13 cellular contexts compared by ENCODE assay signal in the genomic region with DNA sequence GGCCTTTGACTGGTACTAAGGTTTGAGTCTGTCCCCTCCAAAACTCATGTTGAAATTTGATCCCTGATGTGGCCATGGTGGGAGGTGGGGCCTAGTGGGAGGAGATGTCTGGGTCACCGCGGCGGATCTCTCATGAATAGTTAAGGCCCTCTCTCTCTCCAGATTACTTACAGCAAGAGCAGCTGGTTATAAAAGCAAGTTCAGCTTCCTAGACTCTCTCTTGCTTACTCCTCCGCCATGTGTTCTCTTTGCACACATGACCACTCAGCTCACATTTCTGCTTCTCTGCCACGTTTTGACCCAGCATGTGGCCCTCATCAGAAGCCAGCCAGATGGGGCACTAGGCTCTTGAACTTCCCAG. TPM values are rescaled to one million over a fixed set of nuclear protein-coding genes. Genes with fewer than 3 reads are reported as not detected.
DNase-seq lines count a peak whose midpoint lies in the region; ATAC-seq, FAIRE-seq and TF ChIP-seq lines count a peak whose summit lies in the region.
"Had no signal": no experiment of that assay in that cellular context is flagged by ENCODE, and none has a peak within 500 bp of the region (broad histone marks: within the 10 kb centered on the region; RNA-seq: fewer than 3 reads in every experiment).

No MANE protein-coding gene starts in this region.

- H3K4me3 ChIP-seq in left ventricle myocardium inferior (no peak overlapping the region), astrocyte (ENCODE audit: insufficient read depth, low read depth, low read length) (no peak overlapping the region), mesenchymal stem cell (ENCODE audit: insufficient read depth in 1 of 2, low read depth in 1 of 2, low read length in 2 of 2) (no peak overlapping the region)
- H3K4me3 ChIP-seq: GM23248 had no signal

- H3K27ac ChIP-seq in left ventricle myocardium inferior (replicated peaks): no peak overlapping the region
- H3K27ac ChIP-seq in astrocyte (ENCODE audit: low read depth, low read length): no peak overlapping the region
- no peak overlapping the region for H3K27ac ChIP-seq in mesenchymal stem cell (ENCODE audit: low read length, poor library complexity, severe bottlenecking)
- no peak overlapping the region for H3K27ac ChIP-seq in CD4-positive, alpha-beta T cell (ENCODE audit: low read depth, low read length)
- H3K27ac ChIP-seq: brain microvascular endothelial cell, GM23248 had no signal

- WGBS in mesenchymal stem cell: 32% methylated on average over 5 of the region's 5 CpGs

- no peak overlapping the region for H3K23ac ChIP-seq in mesenchymal stem cell (ENCODE audit: low read length in 2 of 2)

- H3K36me3 ChIP-seq in left ventricle myocardium inferior: no peaks in the 10 kb centered on the region
- H3K36me3 ChIP-seq in astrocyte (ENCODE audit: insufficient read depth, low read length): no peaks in the 10 kb centered on the region
- H3K36me3 ChIP-seq in mesenchymal stem cell (ENCODE audit: control insufficient read depth in 1 of 2, insufficient read depth in 2 of 2, low read depth in 1 of 2, low read length in 2 of 2): no peaks in the 10 kb centered on the region
- H3K36me3 ChIP-seq: brain microvascular endothelial cell had no signal

- H3K4me1 Mint-ChIP-seq in astrocyte (ENCODE audit: low read depth, unreplicated experiment): peaks cover 7% of the 10 kb centered on the region
- H3K4me1 Mint-ChIP-seq in CD4-positive, alpha-beta T cell (ENCODE audit: low read depth): peaks cover 29% of the 10 kb centered on the region

- H2BK15ac ChIP-seq in mesenchymal stem cell (ENCODE audit: low read depth, poor library complexity, severe bottlenecking): no peak overlapping the region

- no peak overlapping the region for H3K4ac ChIP-seq in mesenchymal stem cell (ENCODE audit: low read depth in 1 of 2, low read length in 2 of 2)

- no peak for ATAC-seq in HG03442 (IDR thresholded peaks at IDR 0.05; ENCODE audit: unreplicated experiment)
- no peak for ATAC-seq in CD4-positive, alpha-beta T cell (ENCODE audit: poor library complexity)
- no peak for ATAC-seq in HG02970 (IDR thresholded peaks at IDR 0.05; ENCODE audit: low FRiP score, unreplicated experiment)
- ATAC-seq: left ventricle myocardium superior had no signal

- no peak overlapping the region for H2BK120ac ChIP-seq in mesenchymal stem cell (ENCODE audit: low read depth, low read length)

- no peak for TF ChIP-seq CTCF in left ventricle myocardium inferior (IDR thresholded peaks at IDR 0.05; ENCODE audit: borderline replicate concordance)
- TF ChIP-seq CTCF in astrocyte (IDR thresholded peaks at IDR 0.05; ENCODE audit: insufficient read depth, low read depth, low read length): no peak
- TF ChIP-seq CTCF in CD4-positive, alpha-beta T cell (IDR thresholded peaks at IDR 0.05): no peak

- no peak overlapping the region for H3K14ac ChIP-seq in mesenchymal stem cell (ENCODE audit: low read length in 2 of 2)

- peaks cover 5% of the 10 kb centered on the region for H3K9me3 Mint-ChIP-seq in astrocyte (ENCODE audit: unreplicated experiment)
- peaks cover 4% of the 10 kb centered on the region for H3K9me3 Mint-ChIP-seq in CD4-positive, alpha-beta T cell

- H3K27me3 ChIP-seq in left ventricle myocardium inferior (ENCODE audit: low read depth) (no peaks in the 10 kb centered on the region), astrocyte (ENCODE audit: insufficient read depth, low read length) (peaks cover 16% of the 10 kb centered on the region), mesenchymal stem cell (ENCODE audit: control insufficient read depth in 1 of 2, insufficient read depth in 1 of 2, low read length in 2 of 2) (peaks cover 0 to 12% of the 10 kb centered on the region in 2 experiments)
- H3K27me3 ChIP-seq in CD4-positive, alpha-beta T cell (ENCODE audit: control insufficient read depth, insufficient read depth, low read length): no peaks in the 10 kb centered on the region

- POLR2A ChIA-PET in CD4-positive, alpha-beta T cell (lab: Charles Lee): no interaction called here

- CTCF ChIA-PET in CD4-positive, alpha-beta T cell (lab: Charles Lee): no interaction called here

- peak overlapping the region; percentile 84 for H4K8ac ChIP-seq in mesenchymal stem cell (ENCODE audit: low read length)

- H3K27me3 Mint-ChIP-seq in astrocyte (ENCODE audit: low read depth, unreplicated experiment): peaks cover 50% of the 10 kb centered on the region
- no peaks in the 10 kb centered on the region for H3K27me3 Mint-ChIP-seq in CD4-positive, alpha-beta T cell

- intact Hi-C loops in cardiac septum (cut with DNase I): no loop called here
- intact Hi-C loops in left ventricle myocardium inferior (cut with micrococcal nuclease): loop anchor here (10.0 kb wide), 1 partner anchor 184 kb away; no protein-coding TSS in a partner anchor
- intact Hi-C loops in CD4-positive, alpha-beta T cell (cut with DNase I, micrococcal nuclease): no loop called here

- H2BK12ac ChIP-seq in mesenchymal stem cell (ENCODE audit: low read length in 2 of 2): no peak overlapping the region

- no peaks in the 10 kb centered on the region for H3K36me3 Mint-ChIP-seq in astrocyte (ENCODE audit: low read depth, unreplicated experiment)
- no peaks in the 10 kb centered on the region for H3K36me3 Mint-ChIP-seq in CD4-positive, alpha-beta T cell (ENCODE audit: low read depth)

- no peak overlapping the region for H3K4me3 Mint-ChIP-seq in astrocyte (ENCODE audit: unreplicated experiment)
- H3K4me3 Mint-ChIP-seq in CD4-positive, alpha-beta T cell: no peak overlapping the region

- no peaks in the 10 kb centered on the region for H3K9me3 ChIP-seq in left ventricle myocardium inferior (replicated peaks)
- H3K9me3 ChIP-seq in astrocyte (ENCODE audit: insufficient read depth, low read depth, low read length): no peaks in the 10 kb centered on the region
- H3K9me3 ChIP-seq in mesenchymal stem cell (ENCODE audit: control insufficient read depth, low read length): no peaks in the 10 kb centered on the region
- no peaks in the 10 kb centered on the region for H3K9me3 ChIP-seq in CD4-positive, alpha-beta T cell (ENCODE audit: control insufficient read depth, low read length)

- H4K91ac ChIP-seq in mesenchymal stem cell (ENCODE audit: low read length): no peak overlapping the region

- H3K79me1 ChIP-seq in mesenchymal stem cell (replicated peaks; ENCODE audit: low read length, poor library complexity, severe bottlenecking): no peaks in the 10 kb centered on the region

- H2BK5ac ChIP-seq in mesenchymal stem cell (ENCODE audit: low read depth, low read length, poor library complexity, severe bottlenecking): no peak overlapping the region

- no peak overlapping the region for H3K27ac Mint-ChIP-seq in astrocyte (ENCODE audit: unreplicated experiment)
- H3K27ac Mint-ChIP-seq in CD4-positive, alpha-beta T cell: no peak overlapping the region

- H3K18ac ChIP-seq in mesenchymal stem cell (ENCODE audit: low read depth in 1 of 2, low read length in 2 of 2): peak overlapping the region in 1 of 2 experiments; percentile 38

- DNase-seq in cardiac septum (ENCODE audit: low spot score) (peak; percentile 33), left ventricle myocardium inferior (no peak), astrocyte (ENCODE audit: low read depth) (peak; percentile 18), mesenchymal stem cell (peak; percentile 37), hypothalamus (lab: John Stamatoyannopoulos, UW) (no peak)
- no peak for DNase-seq in CD4-positive, alpha-beta T cell
- DNase-seq: brain microvascular endothelial cell, GM23248, left ventricle myocardium superior, MM.1S had no signal

- H3K4me1 ChIP-seq in left ventricle myocardium inferior (no peaks in the 10 kb centered on the region), astrocyte (ENCODE audit: insufficient read depth, low read length) (no peaks in the 10 kb centered on the region), mesenchymal stem cell (ENCODE audit: control insufficient read depth, insufficient read depth, low read depth, low read length) (peaks cover 2% of the 10 kb centered on the region)

- no peaks in the 10 kb centered on the region for H3K79me2 ChIP-seq in astrocyte (ENCODE audit: insufficient read depth, low read length)

- no peak overlapping the region for H3K9ac ChIP-seq in astrocyte (ENCODE audit: low read length)
- H3K9ac ChIP-seq in mesenchymal stem cell (ENCODE audit: low read length): no peak overlapping the region
- H3K9ac ChIP-seq: GM23248 had no signal

- no peak overlapping the region for H2AK5ac ChIP-seq in mesenchymal stem cell (ENCODE audit: low read length, severe bottlenecking)

- H3K4me2 ChIP-seq in astrocyte (ENCODE audit: low read length) (no peak overlapping the region), mesenchymal stem cell (ENCODE audit: low read length, poor library complexity, severe bottlenecking) (no peak overlapping the region)

- H4K20me1 ChIP-seq in astrocyte (ENCODE audit: insufficient read depth, low read length): no peaks in the 10 kb centered on the region

- H2AFZ ChIP-seq in astrocyte (ENCODE audit: low read depth, low read length): no peak overlapping the region
- H2AFZ ChIP-seq in mesenchymal stem cell (ENCODE audit: low read depth, low read length): no peak overlapping the region
- H2AFZ ChIP-seq: GM23248 had no signal

- FAIRE-seq in astrocyte (lab: Jason Lieb, UNC): no peak
- FAIRE-seq: RCC 7860 had no signal

RNA-seq across cellular contexts. Expression of a gene that starts 29.9 kb away (rescaled TPM):
- total RNA-seq in cardiac septum (40.7 TPM), left ventricle myocardium inferior (55.9 TPM), astrocyte (45.5 and 49.7 TPM in 2 replicates)
- polyA plus RNA-seq in mesenchymal stem cell (2013, experiment 1 of 2): 36.4 TPM
- polyA plus RNA-seq in mesenchymal stem cell (2013, experiment 2 of 2): 35.8 TPM
- 10 to 100 TPM; 14.6 to 15.5 TPM for total RNA-seq in CD4-positive, alpha-beta T cell

Comparison
In these comparisons a context has a peak if more than half of its experiments do, and no peak if none do; other contexts are left out.
1. DNase-seq: peak in cardiac septum (single experiment), astrocyte (single experiment) and mesenchymal stem cell (single experiment); none in left ventricle myocardium inferior (single experiment), hypothalamus (0 of 51) and CD4-positive, alpha-beta T cell (0 of 10).